ENCODE assay signal across 27 cellular contexts in the genomic region with DNA sequence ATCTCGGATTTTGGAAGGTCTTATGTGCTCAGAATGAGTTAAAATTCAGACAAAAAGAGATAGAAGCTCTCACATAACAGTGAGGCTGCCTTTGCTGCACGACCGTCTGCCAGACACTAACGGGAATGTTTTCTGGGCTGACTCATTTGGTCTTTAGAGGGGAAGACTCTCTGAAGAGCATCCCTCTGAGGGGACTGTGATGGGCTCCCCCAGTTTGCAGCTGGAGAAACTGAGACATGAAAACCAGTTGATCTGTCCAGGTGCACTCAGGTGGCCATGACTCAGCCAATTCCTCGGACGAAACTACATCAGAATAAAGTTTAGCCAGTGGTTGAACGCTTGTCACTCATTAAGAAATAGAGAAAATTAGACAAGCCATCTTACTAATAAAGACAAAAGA.
"Had no signal": no experiment of that assay in that cellular context is flagged by ENCODE, and none has a peak within 500 bp of the region (broad histone marks: within the 10 kb centered on the region; RNA-seq: fewer than 3 reads in every experiment).

No MANE protein-coding gene starts in this region.

- H3K4me2 ChIP-seq: KMS-11, SK-N-SH had no signal

- H3K9ac ChIP-seq: KMS-11, SK-N-SH had no signal

- DNase-seq: IMR-90; Kasumi-1; MM.1S; MV-4-11; NCI-H1048; NCI-H1105; NCI-H1417; NCI-H1436 treated with DMSO at 0.1 percent for 48 hours; NCI-H1694; NCI-H1930; NCI-H2081; NCI-H2107; NCI-H226; NCI-H446; NCI-H510A; NCI-H524 treated with DMSO at 0.1 percent for 48 hours; NCI-H69; NCI-H774; NK-92 treated with Interleukin-12 subunit alpha and Interleukin-12 subunit beta, amount 100 ng/mL, for 24 hours; PC-3; SHP77; SK-N-SH; SW 1271; T-cell had no signal

- H3K9me2 ChIP-seq: SK-N-SH had no signal

- ATAC-seq: Panc1, PC-3, T-cell had no signal

- H3K27ac ChIP-seq: KMS-11, RWPE1 had no signal
